ENCODE assay signal across 1 cellular context in the genomic region with DNA sequence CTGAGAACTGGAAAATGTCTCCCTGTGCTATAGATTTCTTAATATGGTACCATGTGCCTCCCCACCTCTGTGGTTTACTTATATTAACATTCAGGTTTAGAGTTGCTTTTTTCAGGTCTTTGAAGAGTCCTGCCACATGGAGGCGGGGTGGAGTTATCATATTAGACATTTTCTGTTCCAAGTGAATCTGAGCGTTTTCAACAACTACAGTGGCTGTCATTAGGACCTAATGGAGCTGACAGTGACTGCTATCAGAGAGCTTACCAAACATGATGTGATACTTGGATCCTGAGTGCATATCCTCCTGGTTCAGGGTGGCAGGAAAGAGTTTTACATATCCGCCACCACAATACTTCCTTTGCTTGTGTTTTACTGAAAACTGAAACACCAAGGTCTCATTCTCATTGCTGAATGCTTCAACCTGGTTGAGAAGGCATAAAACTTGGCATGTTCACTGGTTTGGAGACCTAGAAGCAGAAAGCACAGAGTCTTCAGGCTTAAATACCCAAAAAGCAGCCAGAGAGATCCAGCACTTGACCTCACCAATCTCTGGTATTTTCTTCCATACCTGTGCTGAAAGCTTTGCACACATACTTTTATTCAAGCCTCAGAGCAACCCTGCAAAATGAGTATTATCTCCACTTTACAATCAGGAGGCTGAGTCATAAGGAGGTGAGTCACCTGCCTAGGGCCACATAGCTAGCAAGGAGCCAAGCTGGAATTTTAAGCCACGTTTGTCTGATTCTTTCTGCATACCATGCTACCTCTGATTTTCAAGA.
A peak's percentile ranks its signal among the peaks of the same experiment; 100 is the strongest.
TF ChIP-seq lines count a peak whose summit lies in the region.

No MANE protein-coding gene starts in this region.

TF ChIP-seq in K562, 482 proteins besides CTCF, POLR2A, EP300 and RAD21 (continued from another document and continues in another):
- TF ChIP-seq, protein P1, sequence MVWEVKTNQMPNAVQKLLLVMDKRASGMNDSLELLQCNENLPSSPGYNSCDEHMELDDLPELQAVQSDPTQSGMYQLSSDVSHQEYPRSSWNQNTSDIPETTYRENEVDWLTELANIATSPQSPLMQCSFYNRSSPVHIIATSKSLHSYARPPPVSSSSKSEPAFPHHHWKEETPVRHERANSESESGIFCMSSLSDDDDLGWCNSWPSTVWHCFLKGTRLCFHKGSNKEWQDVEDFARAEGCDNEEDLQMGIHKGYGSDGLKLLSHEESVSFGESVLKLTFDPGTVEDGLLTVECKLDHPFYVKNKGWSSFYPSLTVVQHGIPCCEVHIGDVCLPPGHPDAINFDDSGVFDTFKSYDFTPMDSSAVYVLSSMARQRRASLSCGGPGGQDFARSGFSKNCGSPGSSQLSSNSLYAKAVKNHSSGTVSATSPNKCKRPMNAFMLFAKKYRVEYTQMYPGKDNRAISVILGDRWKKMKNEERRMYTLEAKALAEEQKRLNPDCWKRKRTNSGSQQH (CRISPR knock-in tag; IDR thresholded peaks at IDR 0.05) = no peak
- TF ChIP-seq TAF7 (tag; IDR thresholded peaks at IDR 0.05) (no peak), PPARD (CRISPR knock-in tag; IDR thresholded peaks at IDR 0.05) (no peak), ZFP36 (IDR thresholded peaks at IDR 0.05; ENCODE audit: low read depth, low read length, partially characterized antibody) (no peak), ZNF75A (CRISPR knock-in tag; IDR thresholded peaks at IDR 0.05) (no peak), THRB (CRISPR knock-in tag; conservative IDR thresholded peaks at IDR 0.05) (no peak), ATF7 (IDR thresholded peaks at IDR 0.05) (peak; percentile 60; the same call in 1 of the 2 replicates), ZNF232 (CRISPR knock-in tag; IDR thresholded peaks at IDR 0.05) (no peak), GATAD2B (IDR thresholded peaks at IDR 0.05; ENCODE audit: borderline replicate concordance) (no peak), CEBPG (CRISPR knock-in tag; IDR thresholded peaks at IDR 0.05) (peak; percentile 66), CEBPG (tag; conservative IDR thresholded peaks at IDR 0.05 in 1 of 2, IDR thresholded peaks at IDR 0.05 in 1 of 2) (peak; percentile 80 to 87), CBFA2T2 (conservative IDR thresholded peaks at IDR 0.05) (no peak), ZSCAN32 (CRISPR knock-in tag; IDR thresholded peaks at IDR 0.05) (no peak), ZNF124 (CRISPR knock-in tag; IDR thresholded peaks at IDR 0.05) (no peak), E2F4 (CRISPR knock-in tag; IDR thresholded peaks at IDR 0.05; ENCODE audit: low read depth) (no peak), ZNF707 (CRISPR knock-in tag; conservative IDR thresholded peaks at IDR 0.05) (no peak), ELF2 (CRISPR knock-in tag; IDR thresholded peaks at IDR 0.05) (no peak), RFX5 (IDR thresholded peaks at IDR 0.05; ENCODE audit: low read depth, low read length) (no peak), SMAD1 (IDR thresholded peaks at IDR 0.05; ENCODE audit: low read depth, low read length, partially characterized antibody) (no peak), NR2C2 (CRISPR knock-in tag; IDR thresholded peaks at IDR 0.05) (no peak), NR2C2 (tag; IDR thresholded peaks at IDR 0.05) (peak; percentile 61), ZNF436 (CRISPR knock-in tag; IDR thresholded peaks at IDR 0.05) (no peak), CREM (IDR thresholded peaks at IDR 0.05; ENCODE audit: low read depth) (peak; percentile 44), ZNF280A (IDR thresholded peaks at IDR 0.05; ENCODE audit: low read depth, partially characterized antibody) (no peak), GABPB2 (CRISPR knock-in tag; conservative IDR thresholded peaks at IDR 0.05) (no peak), MBD2 (IDR thresholded peaks at IDR 0.05; ENCODE audit: borderline replicate concordance, low read depth) (no peak), TEAD2 (tag; IDR thresholded peaks at IDR 0.05) (no peak), MYNN (IDR thresholded peaks at IDR 0.05) (no peak), MYNN (CRISPR knock-in tag; IDR thresholded peaks at IDR 0.05) (no peak), TRIM28 (IDR thresholded peaks at IDR 0.05) (no peak), FOXA1 (IDR thresholded peaks at IDR 0.05; ENCODE audit: borderline replicate concordance) (no peak), KLF1 (tag; IDR thresholded peaks at IDR 0.05) (no peak), ZNF830 (CRISPR knock-in tag; IDR thresholded peaks at IDR 0.05) (no peak), NONO (IDR thresholded peaks at IDR 0.05; ENCODE audit: low read depth in 2 of 2, low read length in 1 of 2) (no peak), SNIP1 (IDR thresholded peaks at IDR 0.05; ENCODE audit: low read depth) (no peak), PURB (CRISPR knock-in tag; IDR thresholded peaks at IDR 0.05; ENCODE audit: low read depth) (no peak), KLF13 (tag; IDR thresholded peaks at IDR 0.05; ENCODE audit: borderline replicate concordance, low read depth) (no peak), NCOA1 (IDR thresholded peaks at IDR 0.05; ENCODE audit: low read depth) (no peak), ZNF512 (tag; IDR thresholded peaks at IDR 0.05) (no peak), ZNF263 (CRISPR knock-in tag; IDR thresholded peaks at IDR 0.05; ENCODE audit: borderline replicate concordance) (no peak)
- TF ChIP-seq, protein P2, sequence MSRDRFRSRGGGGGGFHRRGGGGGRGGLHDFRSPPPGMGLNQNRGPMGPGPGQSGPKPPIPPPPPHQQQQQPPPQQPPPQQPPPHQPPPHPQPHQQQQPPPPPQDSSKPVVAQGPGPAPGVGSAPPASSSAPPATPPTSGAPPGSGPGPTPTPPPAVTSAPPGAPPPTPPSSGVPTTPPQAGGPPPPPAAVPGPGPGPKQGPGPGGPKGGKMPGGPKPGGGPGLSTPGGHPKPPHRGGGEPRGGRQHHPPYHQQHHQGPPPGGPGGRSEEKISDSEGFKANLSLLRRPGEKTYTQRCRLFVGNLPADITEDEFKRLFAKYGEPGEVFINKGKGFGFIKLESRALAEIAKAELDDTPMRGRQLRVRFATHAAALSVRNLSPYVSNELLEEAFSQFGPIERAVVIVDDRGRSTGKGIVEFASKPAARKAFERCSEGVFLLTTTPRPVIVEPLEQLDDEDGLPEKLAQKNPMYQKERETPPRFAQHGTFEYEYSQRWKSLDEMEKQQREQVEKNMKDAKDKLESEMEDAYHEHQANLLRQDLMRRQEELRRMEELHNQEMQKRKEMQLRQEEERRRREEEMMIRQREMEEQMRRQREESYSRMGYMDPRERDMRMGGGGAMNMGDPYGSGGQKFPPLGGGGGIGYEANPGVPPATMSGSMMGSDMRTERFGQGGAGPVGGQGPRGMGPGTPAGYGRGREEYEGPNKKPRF (IDR thresholded peaks at IDR 0.05; ENCODE audit: low read depth, low read length) = no peak
- TF ChIP-seq, protein P3, sequence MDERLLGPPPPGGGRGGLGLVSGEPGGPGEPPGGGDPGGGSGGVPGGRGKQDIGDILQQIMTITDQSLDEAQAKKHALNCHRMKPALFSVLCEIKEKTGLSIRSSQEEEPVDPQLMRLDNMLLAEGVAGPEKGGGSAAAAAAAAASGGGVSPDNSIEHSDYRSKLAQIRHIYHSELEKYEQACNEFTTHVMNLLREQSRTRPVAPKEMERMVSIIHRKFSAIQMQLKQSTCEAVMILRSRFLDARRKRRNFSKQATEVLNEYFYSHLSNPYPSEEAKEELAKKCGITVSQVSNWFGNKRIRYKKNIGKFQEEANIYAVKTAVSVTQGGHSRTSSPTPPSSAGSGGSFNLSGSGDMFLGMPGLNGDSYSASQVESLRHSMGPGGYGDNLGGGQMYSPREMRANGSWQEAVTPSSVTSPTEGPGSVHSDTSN (CRISPR knock-in tag; IDR thresholded peaks at IDR 0.05; ENCODE audit: low read depth) = no peak
- TF ChIP-seq, protein P3 (tag; conservative IDR thresholded peaks at IDR 0.05; ENCODE audit: low read depth) = no peak
- TF ChIP-seq, protein P4, sequence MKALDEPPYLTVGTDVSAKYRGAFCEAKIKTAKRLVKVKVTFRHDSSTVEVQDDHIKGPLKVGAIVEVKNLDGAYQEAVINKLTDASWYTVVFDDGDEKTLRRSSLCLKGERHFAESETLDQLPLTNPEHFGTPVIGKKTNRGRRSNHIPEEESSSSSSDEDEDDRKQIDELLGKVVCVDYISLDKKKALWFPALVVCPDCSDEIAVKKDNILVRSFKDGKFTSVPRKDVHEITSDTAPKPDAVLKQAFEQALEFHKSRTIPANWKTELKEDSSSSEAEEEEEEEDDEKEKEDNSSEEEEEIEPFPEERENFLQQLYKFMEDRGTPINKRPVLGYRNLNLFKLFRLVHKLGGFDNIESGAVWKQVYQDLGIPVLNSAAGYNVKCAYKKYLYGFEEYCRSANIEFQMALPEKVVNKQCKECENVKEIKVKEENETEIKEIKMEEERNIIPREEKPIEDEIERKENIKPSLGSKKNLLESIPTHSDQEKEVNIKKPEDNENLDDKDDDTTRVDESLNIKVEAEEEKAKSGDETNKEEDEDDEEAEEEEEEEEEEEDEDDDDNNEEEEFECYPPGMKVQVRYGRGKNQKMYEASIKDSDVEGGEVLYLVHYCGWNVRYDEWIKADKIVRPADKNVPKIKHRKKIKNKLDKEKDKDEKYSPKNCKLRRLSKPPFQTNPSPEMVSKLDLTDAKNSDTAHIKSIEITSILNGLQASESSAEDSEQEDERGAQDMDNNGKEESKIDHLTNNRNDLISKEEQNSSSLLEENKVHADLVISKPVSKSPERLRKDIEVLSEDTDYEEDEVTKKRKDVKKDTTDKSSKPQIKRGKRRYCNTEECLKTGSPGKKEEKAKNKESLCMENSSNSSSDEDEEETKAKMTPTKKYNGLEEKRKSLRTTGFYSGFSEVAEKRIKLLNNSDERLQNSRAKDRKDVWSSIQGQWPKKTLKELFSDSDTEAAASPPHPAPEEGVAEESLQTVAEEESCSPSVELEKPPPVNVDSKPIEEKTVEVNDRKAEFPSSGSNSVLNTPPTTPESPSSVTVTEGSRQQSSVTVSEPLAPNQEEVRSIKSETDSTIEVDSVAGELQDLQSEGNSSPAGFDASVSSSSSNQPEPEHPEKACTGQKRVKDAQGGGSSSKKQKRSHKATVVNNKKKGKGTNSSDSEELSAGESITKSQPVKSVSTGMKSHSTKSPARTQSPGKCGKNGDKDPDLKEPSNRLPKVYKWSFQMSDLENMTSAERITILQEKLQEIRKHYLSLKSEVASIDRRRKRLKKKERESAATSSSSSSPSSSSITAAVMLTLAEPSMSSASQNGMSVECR (CRISPR knock-in tag; IDR thresholded peaks at IDR 0.05) = no peak
- TF ChIP-seq, protein P5, sequence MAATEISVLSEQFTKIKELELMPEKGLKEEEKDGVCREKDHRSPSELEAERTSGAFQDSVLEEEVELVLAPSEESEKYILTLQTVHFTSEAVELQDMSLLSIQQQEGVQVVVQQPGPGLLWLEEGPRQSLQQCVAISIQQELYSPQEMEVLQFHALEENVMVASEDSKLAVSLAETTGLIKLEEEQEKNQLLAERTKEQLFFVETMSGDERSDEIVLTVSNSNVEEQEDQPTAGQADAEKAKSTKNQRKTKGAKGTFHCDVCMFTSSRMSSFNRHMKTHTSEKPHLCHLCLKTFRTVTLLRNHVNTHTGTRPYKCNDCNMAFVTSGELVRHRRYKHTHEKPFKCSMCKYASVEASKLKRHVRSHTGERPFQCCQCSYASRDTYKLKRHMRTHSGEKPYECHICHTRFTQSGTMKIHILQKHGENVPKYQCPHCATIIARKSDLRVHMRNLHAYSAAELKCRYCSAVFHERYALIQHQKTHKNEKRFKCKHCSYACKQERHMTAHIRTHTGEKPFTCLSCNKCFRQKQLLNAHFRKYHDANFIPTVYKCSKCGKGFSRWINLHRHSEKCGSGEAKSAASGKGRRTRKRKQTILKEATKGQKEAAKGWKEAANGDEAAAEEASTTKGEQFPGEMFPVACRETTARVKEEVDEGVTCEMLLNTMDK (IDR thresholded peaks at IDR 0.05; ENCODE audit: borderline replicate concordance, insufficient read depth, low read depth, low read length, poor library complexity, severe bottlenecking) = no peak
